In the genomic region with DNA sequence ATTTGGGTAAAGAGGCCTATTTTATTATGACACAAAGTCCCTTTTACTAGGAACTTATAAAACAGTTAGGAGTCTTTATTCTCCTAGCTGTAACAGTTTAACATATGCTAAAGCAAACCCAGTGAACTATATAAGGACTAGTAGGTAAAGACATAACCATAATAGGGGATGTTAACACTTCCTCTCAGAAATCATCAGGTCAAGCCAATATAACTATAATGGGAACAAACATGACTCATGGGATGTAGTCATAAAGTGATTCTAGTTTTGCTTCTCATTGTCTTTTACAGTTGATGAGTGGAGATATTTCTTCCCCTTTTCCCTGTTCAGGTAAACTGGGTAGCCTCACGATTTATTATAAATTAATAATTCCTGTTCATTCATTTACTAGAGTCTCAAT, we compare ENCODE assay signal across 9 cellular contexts. TPM values are rescaled to one million over a fixed set of nuclear protein-coding genes. Genes with fewer than 3 reads are reported as not detected.
A peak's percentile ranks its signal among the peaks of the same experiment; 100 is the strongest.
DNase-seq lines count a peak whose midpoint lies in the region; ATAC-seq and TF ChIP-seq lines count a peak whose summit lies in the region.
"Had no signal": no experiment of that assay in that cellular context is flagged by ENCODE, and none has a peak within 500 bp of the region (broad histone marks: within the 10 kb centered on the region; RNA-seq: fewer than 3 reads in every experiment).

No MANE protein-coding gene starts in this region.

- no peak overlapping the region for H3K4me2 ChIP-seq in osteoblast (ENCODE audit: insufficient read depth, low read length)

- no peaks in the 10 kb centered on the region for H4K20me1 ChIP-seq in osteoblast (ENCODE audit: insufficient read depth, low read length)

- ATAC-seq in GM18907 (IDR thresholded peaks at IDR 0.05; ENCODE audit: unreplicated experiment) (peak; percentile 91), HG02798 (IDR thresholded peaks at IDR 0.05; ENCODE audit: poor library complexity, unreplicated experiment) (peak; percentile 73)

- H3K4me1 ChIP-seq in osteoblast (ENCODE audit: insufficient read depth, low read length), result no peaks in the 10 kb centered on the region
- H3K4me1 ChIP-seq: colonic mucosa had no signal

- no peaks in the 10 kb centered on the region for H3K36me3 ChIP-seq in osteoblast (ENCODE audit: insufficient read depth, low read length)
- H3K36me3 ChIP-seq: colonic mucosa had no signal

- DNase-seq in NOMO-1 treated with DMSO at 0.1 percent for 48 hours (lab: John Stamatoyannopoulos, UW; ENCODE audit: unreplicated experiment) (peak; percentile 16), osteoblast (ENCODE audit: insufficient read length, low spot score, missing footprints) (peak; percentile 22), AG20443 (ENCODE audit: low spot score) (no peak), Ammon's horn (ENCODE audit: low spot score) (no peak), NCI-H524 treated with DMSO at 0.1 percent for 48 hours (lab: John Stamatoyannopoulos, UW) (no peak)
- DNase-seq: colonic mucosa had no signal

- H2AFZ ChIP-seq in osteoblast (ENCODE audit: low read length), result no peak overlapping the region

- H3K4me3 ChIP-seq in osteoblast (ENCODE audit: insufficient read depth, low read length), result no peak overlapping the region
- H3K4me3 ChIP-seq: colonic mucosa had no signal

- no peaks in the 10 kb centered on the region for H3K27me3 ChIP-seq in osteoblast (ENCODE audit: insufficient read depth, low read length)
- H3K27me3 ChIP-seq: colonic mucosa had no signal

- H3K9me3 ChIP-seq in osteoblast (ENCODE audit: low read depth, low read length), result no peaks in the 10 kb centered on the region
- H3K9me3 ChIP-seq: colonic mucosa had no signal

- H3K27ac ChIP-seq in osteoblast (ENCODE audit: low read depth, low read length), result no peak overlapping the region
- H3K27ac ChIP-seq: colonic mucosa had no signal

- peaks cover 11% of the 10 kb centered on the region for H3K79me2 ChIP-seq in osteoblast (ENCODE audit: insufficient read depth, low read length)

- TF ChIP-seq CTCF in osteoblast (IDR thresholded peaks at IDR 0.05; ENCODE audit: extremely low read depth, low read depth, low read length), result no peak

RNA-seq across cellular contexts. Expression of a gene that starts 9.7 kb away (rescaled TPM):
- 6.5 and 9.7 TPM in 2 replicates for total RNA-seq in osteoblast
- total RNA-seq: colonic mucosa; T-helper 1 cell treated with Interleukin-12 subunit alpha and Interleukin-12 subunit beta and Interleukin-4 antibody, amounts not matched to agents 30 ng/mL and 1 ng/mL, for 36 hours had no signal

Comparison
In these comparisons a context has a peak if more than half of its experiments do, and no peak if none do; other contexts are left out.
1. DNase-seq: peak in NOMO-1 treated with DMSO at 0.1 percent for 48 hours (single experiment) and osteoblast (single experiment); none in AG20443 (single experiment), Ammon's horn (single experiment) and NCI-H524 treated with DMSO at 0.1 percent for 48 hours (single experiment).